25 cellular contexts compared by ENCODE assay signal in genomic region chr18:13503839-13504238, GRCh38.
"Had no signal": no experiment of that assay in that cellular context is flagged by ENCODE, and none has a peak within 500 bp of the region (broad histone marks: within the 10 kb centered on the region; RNA-seq: fewer than 3 reads in every experiment).

No MANE protein-coding gene starts in this region.

- H3K9me3 ChIP-seq: adrenal gland, Peyer's patch, SJCRH30, SK-N-SH had no signal

- H3K4me3 ChIP-seq: adrenal gland, breast epithelium, Peyer's patch, SJCRH30 had no signal

- H3K4me1 ChIP-seq: SJCRH30 had no signal

- DNase-seq: activated CD4-positive, CD25-positive, alpha-beta regulatory T cell; activated CD8-positive, alpha-beta memory T cell treated with anti-CD3 and anti-CD28 coated beads, Interleukin-2, amount 50 U/mL, for 48 hours; activated CD8-positive, alpha-beta T cell treated with anti-CD3 and anti-CD28 coated beads, Interleukin-2, amount 10 ng/mL, durations not matched to agents 7 days and 5 days; activated naive CD4-positive, alpha-beta T cell treated with anti-CD3 and anti-CD28 coated beads, Interleukin-2, amount 50 U/mL, for 16 hours; activated naive CD8-positive, alpha-beta T cell treated with anti-CD3 and anti-CD28 coated beads, Interleukin-2, amount 10 ng/mL, durations not matched to agents 7 days and 5 days; activated T-cell treated with anti-CD3 and anti-CD28 coated beads, Interleukin-2, amount 50 U/mL, for 1 hour; adrenal gland; aorta; caudate nucleus; NCI-H1092; NCI-H1417; NCI-H1930; NCI-H2107; NCI-H2171 treated with DMSO at 0.1 percent for 48 hours; NCI-H226; NCI-H510A; Peyer's patch; Right ventricle myocardium superior; SJCRH30; SK-N-SH; T-helper 1 cell had no signal

- H3K27ac Mint-ChIP-seq: activated CD8-positive, alpha-beta T cell treated with anti-CD3 and anti-CD28 coated beads, Interleukin-2, amount 10 ng/mL, durations not matched to agents 7 days and 5 days; activated naive CD8-positive, alpha-beta T cell treated with anti-CD3 and anti-CD28 coated beads, Interleukin-2, amount 10 ng/mL, durations not matched to agents 7 days and 5 days had no signal

- H3K27me3 Mint-ChIP-seq: activated naive CD8-positive, alpha-beta T cell treated with anti-CD3 and anti-CD28 coated beads, Interleukin-2, amount 10 ng/mL, durations not matched to agents 7 days and 5 days had no signal

- H3K4me3 Mint-ChIP-seq: activated CD8-positive, alpha-beta T cell treated with anti-CD3 and anti-CD28 coated beads, Interleukin-2, amount 10 ng/mL, durations not matched to agents 7 days and 5 days; activated naive CD8-positive, alpha-beta T cell treated with anti-CD3 and anti-CD28 coated beads, Interleukin-2, amount 10 ng/mL, durations not matched to agents 7 days and 5 days had no signal

- H3K27me3 ChIP-seq: adrenal gland, breast epithelium, Peyer's patch, SJCRH30 had no signal

- H3K9ac ChIP-seq: KMS-11, SK-N-SH had no signal

- ATAC-seq: activated CD8-positive, alpha-beta T cell treated with anti-CD3 and anti-CD28 coated beads, Interleukin-2, amount 10 ng/mL, durations not matched to agents 7 days and 5 days had no signal

- H3K36me3 ChIP-seq: adrenal gland, breast epithelium, SJCRH30 had no signal

- H3K27ac ChIP-seq: adrenal gland, breast epithelium, KMS-11, Peyer's patch, RWPE1, SJCRH30, VCaP had no signal
